ENCODE assay signal across 8 cellular contexts in genomic region chr1:169892819-169893644, GRCh38. TPM values are rescaled to one million over a fixed set of nuclear protein-coding genes. Genes with fewer than 3 reads are reported as not detected.
DNase-seq lines count a peak whose midpoint lies in the region; ATAC-seq and TF ChIP-seq lines count a peak whose summit lies in the region.

No MANE protein-coding gene starts in this region.

- H4K20me1 ChIP-seq in DND-41 (ENCODE audit: insufficient read depth, low read length), result no peaks in the 10 kb centered on the region
- H4K20me1 ChIP-seq in hepatocyte (ENCODE audit: insufficient read depth, poor library complexity, severe bottlenecking), result no peaks in the 10 kb centered on the region

- H3K9me2 ChIP-seq in hepatocyte (replicated peaks; ENCODE audit: insufficient read depth), result no peaks in the 10 kb centered on the region

- H3K9ac ChIP-seq in DND-41 (ENCODE audit: low read depth, low read length), result peak overlapping the region; percentile 90

- ATAC-seq in DND-41 (ENCODE audit: insufficient read depth, low read depth) (peak; percentile 4), GM21717 (IDR thresholded peaks at IDR 0.05; ENCODE audit: unreplicated experiment) (peak; percentile 6)

- H3K9me3 ChIP-seq in DND-41 (ENCODE audit: insufficient read depth, low read length, severe bottlenecking) (no peaks in the 10 kb centered on the region), hepatocyte (ENCODE audit: low read depth) (no peaks in the 10 kb centered on the region)

- H3K36me3 ChIP-seq in DND-41 (ENCODE audit: insufficient read depth, low read length), result peaks cover 6% of the 10 kb centered on the region
- H3K36me3 ChIP-seq in hepatocyte (replicated peaks; ENCODE audit: insufficient read depth, low read depth), result no peaks in the 10 kb centered on the region

- DNase-seq in DND-41 (peak; percentile 46), NCI-H1092 (lab: John Stamatoyannopoulos, UW) (peak; percentile 10), hepatocyte (ENCODE audit: low spot score) (peak; percentile 23), retinal pigment epithelial cell (ENCODE audit: low read depth) (no peak), HPDE6-E6E7 (ENCODE audit: extremely low spot score) (no peak)
- no peak for DNase-seq in activated CD4-positive, CD25-positive, alpha-beta regulatory T cell (lab: John Stamatoyannopoulos, UW)

- peak overlapping the region; percentile 99 for H3K27ac ChIP-seq in DND-41 (ENCODE audit: low read length)
- peak overlapping the region; percentile 96 for H3K27ac ChIP-seq in adipose tissue (ENCODE audit: low read depth, low read length)
- H3K27ac ChIP-seq in hepatocyte, result peak overlapping the region; percentile 92

- H2AFZ ChIP-seq in DND-41 (ENCODE audit: low read depth, low read length) (peak overlapping the region; percentile 74), hepatocyte (peak overlapping the region; percentile 88)

- peaks cover 49% of the 10 kb centered on the region for H3K79me2 ChIP-seq in DND-41 (ENCODE audit: insufficient read depth, low read length)
- H3K79me2 ChIP-seq in hepatocyte, result peaks cover 48% of the 10 kb centered on the region

- H3K4me3 ChIP-seq in DND-41 (ENCODE audit: low read depth in 1 of 2, low read length in 2 of 2), result peak overlapping the region; percentile 79 to 96
- H3K4me3 ChIP-seq in hepatocyte, result peak overlapping the region; percentile 67
- peak overlapping the region; percentile 88 for H3K4me3 ChIP-seq in retinal pigment epithelial cell (ENCODE audit: low read length)

- H3K4me1 ChIP-seq in DND-41 (ENCODE audit: insufficient read depth, low read length) (peaks cover 36% of the 10 kb centered on the region), hepatocyte (ENCODE audit: insufficient read depth) (peaks cover 23% of the 10 kb centered on the region)

- H3K27me3 ChIP-seq in DND-41 (ENCODE audit: insufficient read depth, low read length, poor library complexity), result no peaks in the 10 kb centered on the region
- no peaks in the 10 kb centered on the region for H3K27me3 ChIP-seq in hepatocyte

- TF ChIP-seq CTCF in DND-41 (IDR thresholded peaks at IDR 0.05; ENCODE audit: borderline replicate concordance, extremely low read depth, low read length, poor library complexity, severe bottlenecking), result no peak
- TF ChIP-seq CTCF in hepatocyte (IDR thresholded peaks at IDR 0.05; ENCODE audit: poor library complexity), result no peak
- no peak for TF ChIP-seq CTCF in retinal pigment epithelial cell (conservative IDR thresholded peaks at IDR 0.05; ENCODE audit: low read depth, low read length)

- peak overlapping the region; percentile 96 for H3K4me2 ChIP-seq in DND-41 (ENCODE audit: insufficient read depth, low read length)
- peak overlapping the region; percentile 83 for H3K4me2 ChIP-seq in hepatocyte

- 1% methylated on average over 43 to 52 of the region's 52 CpGs for WGBS in adipose tissue, 3 donors
- WGBS in hepatocyte (ENCODE audit: low lambda C conversion rate, missing lambda C conversion rate), result 3% methylated on average over 45 of the region's 52 CpGs

RNA-seq across cellular contexts. Expression of gene SCYL3, which starts 0.7 kb away (rescaled TPM):
- polyA plus RNA-seq in adipose tissue, result 1 to 10 TPM; 3.5 to 5.1 (median 4.0) TPM
- total RNA-seq in hepatocyte, result 6.6 and 7.7 TPM in 2 replicates
- polyA plus RNA-seq in hepatocyte, result 4.4 and 4.9 TPM in 2 replicates

Comparison
In these comparisons a context has a peak if more than half of its experiments do, and no peak if none do; other contexts are left out.
1. DNase-seq: peak in DND-41 (single experiment), NCI-H1092 (single experiment) and hepatocyte (single experiment); none in retinal pigment epithelial cell (single experiment), activated CD4-positive, CD25-positive, alpha-beta regulatory T cell (0 of 4) and HPDE6-E6E7 (single experiment).
2. Peak in every context shown above with its lines, with median percentiles within 50 percentile points of each other: H3K27ac ChIP-seq and H3K4me3 ChIP-seq.